Comparison of ENCODE assay signal across 1 cellular context in the genomic region with DNA sequence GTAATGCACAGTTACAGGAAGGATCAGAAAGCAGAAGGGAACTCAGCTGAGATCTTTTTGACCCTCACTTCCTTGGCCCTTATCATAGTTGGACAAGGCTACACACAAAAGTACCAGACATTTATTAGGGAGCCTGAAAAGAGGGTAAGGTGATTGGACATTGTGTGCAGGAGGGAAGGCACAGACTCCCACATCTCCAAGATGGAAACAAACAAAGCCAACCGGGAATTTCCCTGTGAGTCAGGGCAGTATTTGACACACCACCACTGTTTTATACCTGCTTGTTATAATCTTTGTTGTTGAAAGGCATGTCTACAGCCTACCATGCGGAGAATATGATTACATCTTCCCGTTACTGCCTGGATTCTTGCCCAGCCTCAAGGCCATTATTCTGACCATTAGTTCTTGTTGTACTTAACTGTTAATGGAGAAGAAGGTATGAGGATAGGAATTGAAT.
TF ChIP-seq lines count a peak whose summit lies in the region.

No MANE protein-coding gene starts in this region.

TF ChIP-seq in IMR-90, 13 proteins besides CTCF, POLR2A, EP300 and RAD21:
- TF ChIP-seq RCOR1 (IDR thresholded peaks at IDR 0.05; ENCODE audit: insufficient replicate concordance, low read length): no peak
